In genomic region chr4:109590841-109591357, GRCh38 we compare ENCODE assay signal across 2 cellular contexts.
TF ChIP-seq lines count a peak whose summit lies in the region.

No MANE protein-coding gene starts in this region.

TF ChIP-seq in WTC11, 78 proteins besides CTCF, POLR2A, EP300 and RAD21 (continued from another document):
- TF ChIP-seq, protein P1, sequence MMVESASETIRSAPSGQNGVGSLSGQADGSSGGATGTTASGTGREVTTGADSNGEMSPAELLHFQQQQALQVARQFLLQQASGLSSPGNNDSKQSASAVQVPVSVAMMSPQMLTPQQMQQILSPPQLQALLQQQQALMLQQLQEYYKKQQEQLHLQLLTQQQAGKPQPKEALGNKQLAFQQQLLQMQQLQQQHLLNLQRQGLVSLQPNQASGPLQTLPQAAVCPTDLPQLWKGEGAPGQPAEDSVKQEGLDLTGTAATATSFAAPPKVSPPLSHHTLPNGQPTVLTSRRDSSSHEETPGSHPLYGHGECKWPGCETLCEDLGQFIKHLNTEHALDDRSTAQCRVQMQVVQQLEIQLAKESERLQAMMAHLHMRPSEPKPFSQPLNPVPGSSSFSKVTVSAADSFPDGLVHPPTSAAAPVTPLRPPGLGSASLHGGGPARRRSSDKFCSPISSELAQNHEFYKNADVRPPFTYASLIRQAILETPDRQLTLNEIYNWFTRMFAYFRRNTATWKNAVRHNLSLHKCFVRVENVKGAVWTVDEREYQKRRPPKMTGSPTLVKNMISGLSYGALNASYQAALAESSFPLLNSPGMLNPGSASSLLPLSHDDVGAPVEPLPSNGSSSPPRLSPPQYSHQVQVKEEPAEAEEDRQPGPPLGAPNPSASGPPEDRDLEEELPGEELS (CRISPR knock-in tag; IDR thresholded peaks at IDR 0.05) = no peak

TF ChIP-seq in GM23338, 12 proteins besides CTCF, POLR2A, EP300 and RAD21 (continued from another document):
- TF ChIP-seq REST (IDR thresholded peaks at IDR 0.05; ENCODE audit: unreplicated experiment) (no peak), ZNF114 (CRISPR knock-in tag; IDR thresholded peaks at IDR 0.05) (no peak), STAT1 (IDR thresholded peaks at IDR 0.05; ENCODE audit: unreplicated experiment) (no peak)
- TF ChIP-seq, protein P2, sequence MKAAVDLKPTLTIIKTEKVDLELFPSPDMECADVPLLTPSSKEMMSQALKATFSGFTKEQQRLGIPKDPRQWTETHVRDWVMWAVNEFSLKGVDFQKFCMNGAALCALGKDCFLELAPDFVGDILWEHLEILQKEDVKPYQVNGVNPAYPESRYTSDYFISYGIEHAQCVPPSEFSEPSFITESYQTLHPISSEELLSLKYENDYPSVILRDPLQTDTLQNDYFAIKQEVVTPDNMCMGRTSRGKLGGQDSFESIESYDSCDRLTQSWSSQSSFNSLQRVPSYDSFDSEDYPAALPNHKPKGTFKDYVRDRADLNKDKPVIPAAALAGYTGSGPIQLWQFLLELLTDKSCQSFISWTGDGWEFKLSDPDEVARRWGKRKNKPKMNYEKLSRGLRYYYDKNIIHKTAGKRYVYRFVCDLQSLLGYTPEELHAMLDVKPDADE (IDR thresholded peaks at IDR 0.05) = no peak
